In genomic region chr22:42173183-42173926, GRCh38 we compare ENCODE assay signal across 1 cellular context.
A peak's percentile ranks its signal among the peaks of the same experiment; 100 is the strongest.
TF ChIP-seq lines count a peak whose summit lies in the region.

No MANE protein-coding gene starts in this region.

TF ChIP-seq in liver, 16 proteins besides CTCF, POLR2A, EP300 and RAD21 (continued from another document):
- TF ChIP-seq REST (IDR thresholded peaks at IDR 0.05) (no peak), HNF4A (conservative IDR thresholded peaks at IDR 0.05) (peak; percentile 67 to 91), FOXA2 (IDR thresholded peaks at IDR 0.05) (no peak), SP1 (IDR thresholded peaks at IDR 0.05) (peak; percentile 74)
- TF ChIP-seq, protein P1, sequence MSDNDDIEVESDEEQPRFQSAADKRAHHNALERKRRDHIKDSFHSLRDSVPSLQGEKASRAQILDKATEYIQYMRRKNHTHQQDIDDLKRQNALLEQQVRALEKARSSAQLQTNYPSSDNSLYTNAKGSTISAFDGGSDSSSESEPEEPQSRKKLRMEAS (IDR thresholded peaks at IDR 0.05) = no peak
- TF ChIP-seq, protein P2, sequence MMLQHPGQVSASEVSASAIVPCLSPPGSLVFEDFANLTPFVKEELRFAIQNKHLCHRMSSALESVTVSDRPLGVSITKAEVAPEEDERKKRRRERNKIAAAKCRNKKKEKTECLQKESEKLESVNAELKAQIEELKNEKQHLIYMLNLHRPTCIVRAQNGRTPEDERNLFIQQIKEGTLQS (IDR thresholded peaks at IDR 0.05) = peak; percentile 64
TF ChIP-seq in liver: peak in this region for 5.
